In genomic region chr5:113749334-113749733, GRCh38 we compare ENCODE assay signal across 15 cellular contexts.
DNase-seq lines count a peak whose midpoint lies in the region; ATAC-seq, FAIRE-seq and TF ChIP-seq lines count a peak whose summit lies in the region.
"Had no signal": no experiment of that assay in that cellular context is flagged by ENCODE, and none has a peak within 500 bp of the region (broad histone marks: within the 10 kb centered on the region; RNA-seq: fewer than 3 reads in every experiment).

No MANE protein-coding gene starts in this region.

- no peak for TF ChIP-seq POLR2A in HepG2 (IDR thresholded peaks at IDR 0.05; ENCODE audit: insufficient read depth in 1 of 2, low read depth in 2 of 2, low read length in 2 of 2)

- TF ChIP-seq EP300 in HepG2 (IDR thresholded peaks at IDR 0.05; ENCODE audit: low read depth in 2 of 2, low read length in 2 of 2) (no peak), HepG2 (CRISPR knock-in tag; IDR thresholded peaks at IDR 0.05; ENCODE audit: borderline replicate concordance) (no peak)

- no peak for TF ChIP-seq RAD21 in HepG2 (CRISPR knock-in tag; IDR thresholded peaks at IDR 0.05)

- DNase-seq in HT-29 (ENCODE audit: low spot score): peak; percentile 5
- DNase-seq in endodermal cell: no peak
- peak; percentile 13 for DNase-seq in iPS DF 6.9 (ENCODE audit: low read depth, low spot score)
- no peak for DNase-seq in trophoblast cell
- no peak for DNase-seq in HepG2 (ENCODE audit: low spot score)
- no peak for DNase-seq in NCI-H128 (lab: John Stamatoyannopoulos, UW; ENCODE audit: unreplicated experiment)
- DNase-seq: CD8-positive, alpha-beta T cell; Kasumi-1; NCI-H1417; NCI-H2029 treated with DMSO at 0.1 percent for 48 hours; NCI-H2227 treated with DMSO at 0.1 percent for 48 hours; NCI-H524 treated with DMSO at 0.1 percent for 48 hours; NK-92 treated with Interleukin-12 subunit alpha and Interleukin-12 subunit beta, amount 100 ng/mL, for 24 hours; OCI-M1 had no signal

- H3K36me3 ChIP-seq in endodermal cell (ENCODE audit: control insufficient read depth, insufficient read depth, low read length) (no peaks in the 10 kb centered on the region), iPS DF 6.9 (ENCODE audit: control insufficient read depth, insufficient read depth, low read length) (no peaks in the 10 kb centered on the region), trophoblast cell (ENCODE audit: control insufficient read depth in 1 of 2, insufficient read depth in 2 of 2, low read length in 2 of 2) (no peaks in the 10 kb centered on the region), HepG2 (replicated peaks in 1 of 2; ENCODE audit: control insufficient read depth in 1 of 2, insufficient read depth in 2 of 2, low read length in 2 of 2) (no peaks in the 10 kb centered on the region)

- H2BK12ac ChIP-seq in trophoblast cell (ENCODE audit: low read length): no peak overlapping the region

- TF ChIP-seq CTCF in endodermal cell (conservative IDR thresholded peaks at IDR 0.05): no peak
- no peak for TF ChIP-seq CTCF in HepG2 (CRISPR knock-in tag; IDR thresholded peaks at IDR 0.05)

- no peaks in the 10 kb centered on the region for H4K20me1 ChIP-seq in HepG2 (ENCODE audit: insufficient read depth, low read length)

- H3K4me3 Mint-ChIP-seq in endodermal cell: no peak overlapping the region
- H3K4me3 Mint-ChIP-seq: CD8-positive, alpha-beta T cell had no signal

- H2AK5ac ChIP-seq in trophoblast cell (ENCODE audit: low read length): no peak overlapping the region

- POLR2A ChIA-PET in HepG2 (lab: Yijun Ruan, JAX): no interaction called here

- H3K4me1 Mint-ChIP-seq in endodermal cell: peaks cover 5% of the 10 kb centered on the region

- peaks cover 2% of the 10 kb centered on the region for H3K36me3 Mint-ChIP-seq in endodermal cell (ENCODE audit: low read depth)
- H3K36me3 Mint-ChIP-seq: CD8-positive, alpha-beta T cell had no signal

- H3K23ac ChIP-seq in trophoblast cell (ENCODE audit: low read length): no peak overlapping the region

- no peak overlapping the region for H4K91ac ChIP-seq in trophoblast cell (ENCODE audit: low read depth, low read length)

- intact Hi-C loops in HepG2 (cut with micrococcal nuclease; ENCODE audit: unreplicated experiment): no loop called here

- peaks cover 10% of the 10 kb centered on the region for H3K27me3 ChIP-seq in endodermal cell (ENCODE audit: control insufficient read depth, insufficient read depth, low read length, poor library complexity, severe bottlenecking)
- H3K27me3 ChIP-seq in iPS DF 6.9 (ENCODE audit: control insufficient read depth, insufficient read depth, low read length): no peaks in the 10 kb centered on the region
- no peaks in the 10 kb centered on the region for H3K27me3 ChIP-seq in trophoblast cell (ENCODE audit: insufficient read depth, low read length)
- H3K27me3 ChIP-seq in HepG2 (ENCODE audit: control insufficient read depth in 1 of 2, insufficient read depth in 2 of 2, low read length in 2 of 2): no peaks in the 10 kb centered on the region

- H3K27ac ChIP-seq in endodermal cell (ENCODE audit: low read depth, low read length) (no peak overlapping the region), iPS DF 6.9 (ENCODE audit: low read length) (no peak overlapping the region), trophoblast cell (ENCODE audit: low read depth, low read length) (peak overlapping the region; percentile 47), HepG2 (ENCODE audit: extremely low read length, insufficient read depth, low read length) (no peak overlapping the region)

- WGBS in endodermal cell (ENCODE audit: insufficient coverage in 1 of 2, insufficient read length in 1 of 2), 2 experiments: 96% methylated on average over 1 of the region's 1 CpG; no CpG with 5 or more reads in 1 of the 2 experiments
- no CpG with 5 or more reads among the region's 1 CpG for WGBS in iPS DF 6.9 (ENCODE audit: insufficient coverage, insufficient read length)
- WGBS in trophoblast cell (ENCODE audit: extremely low coverage, insufficient coverage, insufficient read length): no CpG with 5 or more reads among the region's 1 CpG
- 4% methylated on average over 1 of the region's 1 CpG for WGBS in HepG2 (ENCODE audit: low lambda C conversion rate)

- H2BK120ac ChIP-seq in trophoblast cell (ENCODE audit: insufficient read depth, low read length, poor library complexity): no peak overlapping the region

- no peak overlapping the region for H3K18ac ChIP-seq in trophoblast cell (ENCODE audit: low read length)

- H3K4me1 ChIP-seq in endodermal cell (ENCODE audit: control insufficient read depth, insufficient read depth, low read length) (no peaks in the 10 kb centered on the region), iPS DF 6.9 (ENCODE audit: control insufficient read depth, insufficient read depth, low read length) (no peaks in the 10 kb centered on the region), trophoblast cell (ENCODE audit: control insufficient read depth in 1 of 2, insufficient read depth in 2 of 2, low read length in 2 of 2) (peaks cover 4% of the 10 kb centered on the region in 2 experiments), HepG2 (ENCODE audit: insufficient read depth, low read length) (no peaks in the 10 kb centered on the region)

- H3K79me2 ChIP-seq in trophoblast cell (ENCODE audit: control insufficient read depth, insufficient read depth, low read length, poor library complexity) (no peaks in the 10 kb centered on the region), HepG2 (ENCODE audit: insufficient read depth, low read length) (no peaks in the 10 kb centered on the region)

- no peak for FAIRE-seq in HepG2 (lab: Jason Lieb, UNC)

- H3K79me1 ChIP-seq in trophoblast cell (ENCODE audit: low read length): peaks cover 4% of the 10 kb centered on the region

- no peak overlapping the region for H3K27ac Mint-ChIP-seq in endodermal cell
- H3K27ac Mint-ChIP-seq: CD8-positive, alpha-beta T cell had no signal

- H3K4me2 ChIP-seq in trophoblast cell (ENCODE audit: low read length) (no peak overlapping the region), HepG2 (ENCODE audit: low read depth, low read length) (no peak overlapping the region)

- H4K12ac ChIP-seq in trophoblast cell (ENCODE audit: low read depth, low read length): no peak overlapping the region

- H2BK5ac ChIP-seq in trophoblast cell (ENCODE audit: low read depth, low read length, poor library complexity): peak overlapping the region; percentile 68

- CTCF ChIA-PET in HepG2 (lab: Yijun Ruan, JAX; ENCODE audit: low intra/inter-chr PET ratio, low total read pairs): no interaction called here

- peaks cover 17% of the 10 kb centered on the region for H3K9me3 ChIP-seq in endodermal cell (ENCODE audit: control insufficient read depth, low read length)
- H3K9me3 ChIP-seq in iPS DF 6.9 (ENCODE audit: control insufficient read depth, insufficient read depth, low read length): no peaks in the 10 kb centered on the region
- H3K9me3 ChIP-seq in trophoblast cell (ENCODE audit: insufficient read depth, low read depth, low read length): no peaks in the 10 kb centered on the region
- H3K9me3 ChIP-seq in HepG2 (ENCODE audit: low read length): no peaks in the 10 kb centered on the region

- H3K4me3 ChIP-seq in endodermal cell (ENCODE audit: low read length) (peak overlapping the region; percentile 8), iPS DF 6.9 (ENCODE audit: low read length) (no peak overlapping the region), trophoblast cell (ENCODE audit: low read depth, low read length) (no peak overlapping the region), HepG2 (replicated peaks in 1 of 3; ENCODE audit: insufficient read depth in 1 of 3, low read depth in 2 of 3, low read length in 3 of 3) (no peak overlapping the region)

- ATAC-seq in GM18517 (IDR thresholded peaks at IDR 0.05; ENCODE audit: unreplicated experiment) (no peak), HepG2 (no peak)
- ATAC-seq: CD8-positive, alpha-beta T cell had no signal

- H3K14ac ChIP-seq in trophoblast cell (ENCODE audit: low read length): no peak overlapping the region

- peaks cover 24% of the 10 kb centered on the region for H3K9me3 Mint-ChIP-seq in endodermal cell
- H3K9me3 Mint-ChIP-seq: CD8-positive, alpha-beta T cell had no signal

- H4K8ac ChIP-seq in trophoblast cell (ENCODE audit: low read depth, low read length): no peak overlapping the region

- peaks cover 31% of the 10 kb centered on the region for H3K27me3 Mint-ChIP-seq in endodermal cell (ENCODE audit: insufficient read depth)

- no peak overlapping the region for H3K4ac ChIP-seq in trophoblast cell (ENCODE audit: low read depth, low read length)

- in situ Hi-C loops in HepG2 (cut with HindIII; ENCODE audit: extremely low pct_ligation_motif_present, low pct_unique_long_range_greater_than_20kb): no loop called here

- H3K9ac ChIP-seq in endodermal cell (ENCODE audit: extremely low read depth, low read length, poor library complexity, severe bottlenecking) (no peak overlapping the region), trophoblast cell (ENCODE audit: low read length) (no peak overlapping the region), HepG2 (ENCODE audit: insufficient read depth, low read depth, low read length) (no peak overlapping the region)

- H2AFZ ChIP-seq in trophoblast cell (ENCODE audit: insufficient read depth, low read length, poor library complexity) (no peak overlapping the region), HepG2 (ENCODE audit: low read length) (no peak overlapping the region)

- no TSS peak for BruUV-seq in HepG2 (replicated peaks; lab: Mats Ljungman, UMichigan)

TF ChIP-seq in HepG2, 621 proteins besides CTCF, POLR2A, EP300 and RAD21:
- TF ChIP-seq ZIK1 (CRISPR knock-in tag; IDR thresholded peaks at IDR 0.05; ENCODE audit: borderline replicate concordance, low read depth): no peak
- no peak for TF ChIP-seq ATF7 (IDR thresholded peaks at IDR 0.05)
- TF ChIP-seq ATF7 (CRISPR knock-in tag; IDR thresholded peaks at IDR 0.05): no peak
TF ChIP-seq in HepG2: peak in this region for 0.

Comparison
In these comparisons a context has a peak if more than half of its experiments do, and no peak if none do; other contexts are left out.
1. DNase-seq: peak in HT-29 (single experiment) and iPS DF 6.9 (single experiment); none in endodermal cell (single experiment), trophoblast cell (0 of 2), HepG2 (single experiment) and NCI-H128 (single experiment).